In the genomic region with DNA sequence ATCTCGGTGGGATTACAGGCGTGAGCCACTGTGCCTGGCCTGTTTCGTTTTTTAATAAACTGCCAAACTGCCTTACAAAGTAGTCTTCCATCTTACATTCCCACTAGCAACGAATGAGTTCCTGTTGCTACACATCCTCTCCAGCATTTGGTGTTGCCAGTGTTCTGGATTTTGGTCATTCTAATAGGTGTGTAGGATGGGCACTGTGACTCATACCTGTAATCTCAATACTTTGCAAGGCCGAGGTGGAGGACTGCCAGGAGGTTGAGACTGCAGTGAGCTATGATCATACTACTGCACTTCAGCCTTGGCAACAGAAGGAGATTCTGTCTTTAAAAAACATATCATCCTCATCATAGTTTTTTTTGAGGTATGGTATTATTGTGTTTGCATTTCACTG, we compare ENCODE assay signal across 2 cellular contexts.
TF ChIP-seq lines count a peak whose summit lies in the region.

No MANE protein-coding gene starts in this region.

TF ChIP-seq in HCT116, 20 proteins besides CTCF, POLR2A, EP300 and RAD21 (continued from another document):
- TF ChIP-seq, protein P1, sequence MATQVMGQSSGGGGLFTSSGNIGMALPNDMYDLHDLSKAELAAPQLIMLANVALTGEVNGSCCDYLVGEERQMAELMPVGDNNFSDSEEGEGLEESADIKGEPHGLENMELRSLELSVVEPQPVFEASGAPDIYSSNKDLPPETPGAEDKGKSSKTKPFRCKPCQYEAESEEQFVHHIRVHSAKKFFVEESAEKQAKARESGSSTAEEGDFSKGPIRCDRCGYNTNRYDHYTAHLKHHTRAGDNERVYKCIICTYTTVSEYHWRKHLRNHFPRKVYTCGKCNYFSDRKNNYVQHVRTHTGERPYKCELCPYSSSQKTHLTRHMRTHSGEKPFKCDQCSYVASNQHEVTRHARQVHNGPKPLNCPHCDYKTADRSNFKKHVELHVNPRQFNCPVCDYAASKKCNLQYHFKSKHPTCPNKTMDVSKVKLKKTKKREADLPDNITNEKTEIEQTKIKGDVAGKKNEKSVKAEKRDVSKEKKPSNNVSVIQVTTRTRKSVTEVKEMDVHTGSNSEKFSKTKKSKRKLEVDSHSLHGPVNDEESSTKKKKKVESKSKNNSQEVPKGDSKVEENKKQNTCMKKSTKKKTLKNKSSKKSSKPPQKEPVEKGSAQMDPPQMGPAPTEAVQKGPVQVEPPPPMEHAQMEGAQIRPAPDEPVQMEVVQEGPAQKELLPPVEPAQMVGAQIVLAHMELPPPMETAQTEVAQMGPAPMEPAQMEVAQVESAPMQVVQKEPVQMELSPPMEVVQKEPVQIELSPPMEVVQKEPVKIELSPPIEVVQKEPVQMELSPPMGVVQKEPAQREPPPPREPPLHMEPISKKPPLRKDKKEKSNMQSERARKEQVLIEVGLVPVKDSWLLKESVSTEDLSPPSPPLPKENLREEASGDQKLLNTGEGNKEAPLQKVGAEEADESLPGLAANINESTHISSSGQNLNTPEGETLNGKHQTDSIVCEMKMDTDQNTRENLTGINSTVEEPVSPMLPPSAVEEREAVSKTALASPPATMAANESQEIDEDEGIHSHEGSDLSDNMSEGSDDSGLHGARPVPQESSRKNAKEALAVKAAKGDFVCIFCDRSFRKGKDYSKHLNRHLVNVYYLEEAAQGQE (IDR thresholded peaks at IDR 0.05; ENCODE audit: low read depth), result no peak
- TF ChIP-seq EZH2phosphoT487 (IDR thresholded peaks at IDR 0.05; ENCODE audit: borderline replicate concordance) (no peak), TCF7L2 (IDR thresholded peaks at IDR 0.05; ENCODE audit: borderline replicate concordance, extremely low read depth, insufficient read depth, insufficient read length) (no peak), ELF1 (IDR thresholded peaks at IDR 0.05; ENCODE audit: borderline replicate concordance, low read depth) (no peak)
- TF ChIP-seq, protein P2, sequence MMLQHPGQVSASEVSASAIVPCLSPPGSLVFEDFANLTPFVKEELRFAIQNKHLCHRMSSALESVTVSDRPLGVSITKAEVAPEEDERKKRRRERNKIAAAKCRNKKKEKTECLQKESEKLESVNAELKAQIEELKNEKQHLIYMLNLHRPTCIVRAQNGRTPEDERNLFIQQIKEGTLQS (IDR thresholded peaks at IDR 0.05), result no peak

TF ChIP-seq in GM23338, 12 proteins besides CTCF, POLR2A, EP300 and RAD21:
- TF ChIP-seq, protein P3, sequence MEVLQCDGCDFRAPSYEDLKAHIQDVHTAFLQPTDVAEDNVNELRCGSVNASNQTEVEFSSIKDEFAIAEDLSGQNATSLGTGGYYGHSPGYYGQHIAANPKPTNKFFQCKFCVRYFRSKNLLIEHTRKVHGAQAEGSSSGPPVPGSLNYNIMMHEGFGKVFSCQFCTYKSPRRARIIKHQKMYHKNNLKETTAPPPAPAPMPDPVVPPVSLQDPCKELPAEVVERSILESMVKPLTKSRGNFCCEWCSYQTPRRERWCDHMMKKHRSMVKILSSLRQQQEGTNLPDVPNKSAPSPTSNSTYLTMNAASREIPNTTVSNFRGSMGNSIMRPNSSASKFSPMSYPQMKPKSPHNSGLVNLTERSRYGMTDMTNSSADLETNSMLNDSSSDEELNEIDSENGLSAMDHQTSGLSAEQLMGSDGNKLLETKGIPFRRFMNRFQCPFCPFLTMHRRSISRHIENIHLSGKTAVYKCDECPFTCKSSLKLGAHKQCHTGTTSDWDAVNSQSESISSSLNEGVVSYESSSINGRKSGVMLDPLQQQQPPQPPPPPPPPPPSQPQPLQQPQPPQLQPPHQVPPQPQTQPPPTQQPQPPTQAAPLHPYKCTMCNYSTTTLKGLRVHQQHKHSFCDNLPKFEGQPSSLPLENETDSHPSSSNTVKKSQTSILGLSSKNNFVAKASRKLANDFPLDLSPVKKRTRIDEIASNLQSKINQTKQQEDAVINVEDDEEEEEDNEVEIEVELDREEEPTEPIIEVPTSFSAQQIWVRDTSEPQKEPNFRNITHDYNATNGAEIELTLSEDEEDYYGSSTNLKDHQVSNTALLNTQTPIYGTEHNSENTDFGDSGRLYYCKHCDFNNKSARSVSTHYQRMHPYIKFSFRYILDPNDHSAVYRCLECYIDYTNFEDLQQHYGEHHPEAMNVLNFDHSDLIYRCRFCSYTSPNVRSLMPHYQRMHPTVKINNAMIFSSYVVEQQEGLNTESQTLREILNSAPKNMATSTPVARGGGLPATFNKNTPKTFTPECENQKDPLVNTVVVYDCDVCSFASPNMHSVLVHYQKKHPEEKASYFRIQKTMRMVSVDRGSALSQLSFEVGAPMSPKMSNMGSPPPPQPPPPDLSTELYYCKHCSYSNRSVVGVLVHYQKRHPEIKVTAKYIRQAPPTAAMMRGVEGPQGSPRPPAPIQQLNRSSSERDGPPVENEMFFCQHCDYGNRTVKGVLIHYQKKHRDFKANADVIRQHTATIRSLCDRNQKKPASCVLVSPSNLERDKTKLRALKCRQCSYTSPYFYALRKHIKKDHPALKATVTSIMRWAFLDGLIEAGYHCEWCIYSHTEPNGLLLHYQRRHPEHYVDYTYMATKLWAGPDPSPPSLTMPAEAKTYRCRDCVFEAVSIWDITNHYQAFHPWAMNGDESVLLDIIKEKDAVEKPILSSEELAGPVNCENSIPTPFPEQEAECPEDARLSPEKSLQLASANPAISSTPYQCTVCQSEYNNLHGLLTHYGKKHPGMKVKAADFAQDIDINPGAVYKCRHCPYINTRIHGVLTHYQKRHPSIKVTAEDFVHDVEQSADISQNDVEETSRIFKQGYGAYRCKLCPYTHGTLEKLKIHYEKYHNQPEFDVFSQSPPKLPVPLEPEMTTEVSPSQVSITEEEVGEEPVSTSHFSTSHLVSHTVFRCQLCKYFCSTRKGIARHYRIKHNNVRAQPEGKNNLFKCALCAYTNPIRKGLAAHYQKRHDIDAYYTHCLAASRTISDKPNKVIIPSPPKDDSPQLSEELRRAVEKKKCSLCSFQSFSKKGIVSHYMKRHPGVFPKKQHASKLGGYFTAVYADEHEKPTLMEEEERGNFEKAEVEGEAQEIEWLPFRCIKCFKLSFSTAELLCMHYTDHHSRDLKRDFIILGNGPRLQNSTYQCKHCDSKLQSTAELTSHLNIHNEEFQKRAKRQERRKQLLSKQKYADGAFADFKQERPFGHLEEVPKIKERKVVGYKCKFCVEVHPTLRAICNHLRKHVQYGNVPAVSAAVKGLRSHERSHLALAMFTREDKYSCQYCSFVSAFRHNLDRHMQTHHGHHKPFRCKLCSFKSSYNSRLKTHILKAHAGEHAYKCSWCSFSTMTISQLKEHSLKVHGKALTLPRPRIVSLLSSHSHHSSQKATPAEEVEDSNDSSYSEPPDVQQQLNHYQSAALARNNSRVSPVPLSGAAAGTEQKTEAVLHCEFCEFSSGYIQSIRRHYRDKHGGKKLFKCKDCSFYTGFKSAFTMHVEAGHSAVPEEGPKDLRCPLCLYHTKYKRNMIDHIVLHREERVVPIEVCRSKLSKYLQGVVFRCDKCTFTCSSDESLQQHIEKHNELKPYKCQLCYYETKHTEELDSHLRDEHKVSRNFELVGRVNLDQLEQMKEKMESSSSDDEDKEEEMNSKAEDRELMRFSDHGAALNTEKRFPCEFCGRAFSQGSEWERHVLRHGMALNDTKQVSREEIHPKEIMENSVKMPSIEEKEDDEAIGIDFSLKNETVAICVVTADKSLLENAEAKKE (CRISPR knock-in tag; IDR thresholded peaks at IDR 0.05), result no peak
- TF ChIP-seq, protein P4, sequence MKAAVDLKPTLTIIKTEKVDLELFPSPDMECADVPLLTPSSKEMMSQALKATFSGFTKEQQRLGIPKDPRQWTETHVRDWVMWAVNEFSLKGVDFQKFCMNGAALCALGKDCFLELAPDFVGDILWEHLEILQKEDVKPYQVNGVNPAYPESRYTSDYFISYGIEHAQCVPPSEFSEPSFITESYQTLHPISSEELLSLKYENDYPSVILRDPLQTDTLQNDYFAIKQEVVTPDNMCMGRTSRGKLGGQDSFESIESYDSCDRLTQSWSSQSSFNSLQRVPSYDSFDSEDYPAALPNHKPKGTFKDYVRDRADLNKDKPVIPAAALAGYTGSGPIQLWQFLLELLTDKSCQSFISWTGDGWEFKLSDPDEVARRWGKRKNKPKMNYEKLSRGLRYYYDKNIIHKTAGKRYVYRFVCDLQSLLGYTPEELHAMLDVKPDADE (IDR thresholded peaks at IDR 0.05), result no peak
- TF ChIP-seq ZNF331 (CRISPR knock-in tag; IDR thresholded peaks at IDR 0.05; ENCODE audit: low read depth) (no peak), CREB1 (CRISPR knock-in tag; IDR thresholded peaks at IDR 0.05; ENCODE audit: low read depth) (no peak), EZH2phosphoT487 (IDR thresholded peaks at IDR 0.05; ENCODE audit: unreplicated experiment) (no peak), ZNF114 (CRISPR knock-in tag; IDR thresholded peaks at IDR 0.05) (no peak), JUNB (IDR thresholded peaks at IDR 0.05; ENCODE audit: unreplicated experiment) (no peak), NANOG (IDR thresholded peaks at IDR 0.05; ENCODE audit: borderline replicate concordance) (no peak), STAT1 (IDR thresholded peaks at IDR 0.05; ENCODE audit: unreplicated experiment) (no peak), EZH2 (IDR thresholded peaks at IDR 0.05; ENCODE audit: low read depth, unreplicated experiment) (no peak), POLR2AphosphoS5 (IDR thresholded peaks at IDR 0.05; ENCODE audit: low read depth) (no peak)
- TF ChIP-seq, protein P1 (IDR thresholded peaks at IDR 0.05; ENCODE audit: unreplicated experiment), result no peak
